Comparison of ENCODE assay signal across 8 cellular contexts in genomic region chr13:36999054-36999927, GRCh38. TPM values are rescaled to one million over a fixed set of nuclear protein-coding genes. Genes with fewer than 3 reads are reported as not detected.
DNase-seq lines count a peak whose midpoint lies in the region; ATAC-seq, FAIRE-seq and TF ChIP-seq lines count a peak whose summit lies in the region.

Gene ALG5, minus strand, starts transcription at chr13:36999340. Its CDS starts 40 bp downstream, at chr13:36999300.

- peak within 1 kb of the TSS; percentile 84 for H3K4me3 ChIP-seq in HUES64 (ENCODE audit: low read length)
- peak within 1 kb of the TSS; percentile 87 for H3K4me3 ChIP-seq in OCI-LY1 (ENCODE audit: low read depth, low read length, poor library complexity, severe bottlenecking)

- peak within 1 kb of the TSS; percentile 90 for H3K4me2 ChIP-seq in OCI-LY1 (ENCODE audit: low read length)

- in situ Hi-C loops in endometrial microvascular endothelial cells (cut with HindIII; ENCODE audit: inconsistent ontology term, low pct_unique_long_range_greater_than_20kb, low sequenced_read_pairs) = no loop called here

- ATAC-seq in GM21423 (IDR thresholded peaks at IDR 0.05; ENCODE audit: unreplicated experiment) = peak; percentile 63

- FAIRE-seq in D721Med (lab: Jason Lieb, UNC) = no peak

- no peak within 1 kb of the TSS for H2AFZ ChIP-seq in OCI-LY1 (ENCODE audit: low read length)

- no peaks in the 10 kb centered on the region for H3K9me2 ChIP-seq in OCI-LY1 (ENCODE audit: low read depth, low read length)

- H3K27ac ChIP-seq in HUES64 (ENCODE audit: low read depth, low read length) (peak within 1 kb of the TSS; percentile 98), OCI-LY1 (ENCODE audit: low read depth, low read length, poor library complexity, severe bottlenecking) (peak within 1 kb of the TSS; percentile 96)

- no peaks in the 10 kb centered on the region for H4K20me1 ChIP-seq in OCI-LY1 (ENCODE audit: insufficient read depth, low read length)

- H3F3A ChIP-seq in OCI-LY1 (ENCODE audit: insufficient read depth, low read length) = 0 out of 2 replicates have a peak, but pooled peaks cover 3% of the 10 kb centered on the region

- WGBS in HUES64 = under 1% methylated on average over 53 of the region's 54 CpGs

- DNase-seq in D721Med (ENCODE audit: insufficient read length, low spot score) = peak; percentile 47
- peak; percentile 92 for DNase-seq in activated CD8-positive, alpha-beta memory T cell treated with anti-CD3 and anti-CD28 coated beads, Interleukin-2, amount 50 U/mL, for 4 hours
- DNase-seq in midbrain (lab: John Stamatoyannopoulos, UW) = peak; percentile 92
- peak; percentile 84 to 87 for DNase-seq in stimulated activated CD8-positive, alpha-beta memory T cell treated with anti-CD3 and anti-CD28 coated beads, Interleukin-2, amount 100 ng/mL, for 1 hour (ENCODE audit: low read depth in 2 of 2)

- H3K9ac ChIP-seq in HUES64 (ENCODE audit: low read depth, low read length) (peak within 1 kb of the TSS; percentile 94), OCI-LY1 (ENCODE audit: low read length) (peak within 1 kb of the TSS; percentile 90)

- H3K9me3 ChIP-seq in HUES64 (ENCODE audit: insufficient read depth, low read depth, low read length) = no peaks in the 10 kb centered on the region
- no peaks in the 10 kb centered on the region for H3K9me3 ChIP-seq in OCI-LY1 (ENCODE audit: low read length)

- H3K4me1 ChIP-seq in HUES64 (ENCODE audit: insufficient read depth, low read length) (peaks cover 5% of the 10 kb centered on the region), OCI-LY1 (ENCODE audit: insufficient read depth, low read length, severe bottlenecking) (peaks cover 28% of the 10 kb centered on the region)

- H3K36me3 ChIP-seq in HUES64 (ENCODE audit: insufficient read depth, low read length) (peaks cover 36% of the 10 kb centered on the region), OCI-LY1 (ENCODE audit: insufficient read depth, low read length) (peaks cover 30% of the 10 kb centered on the region)

- TF ChIP-seq CTCF in D721Med (IDR thresholded peaks at IDR 0.05; ENCODE audit: insufficient read depth, missing control alignments) = peak; percentile 84
- TF ChIP-seq CTCF in OCI-LY1 (IDR thresholded peaks at IDR 0.05; ENCODE audit: low read length) = peak; percentile 75

- H3K27me3 ChIP-seq in HUES64 (ENCODE audit: insufficient read depth, low read length) (no peaks in the 10 kb centered on the region), OCI-LY1 (ENCODE audit: insufficient read depth, low read length) (no peaks in the 10 kb centered on the region)

- H3K79me2 ChIP-seq in OCI-LY1 (ENCODE audit: insufficient read depth, low read length) = peaks cover 33% of the 10 kb centered on the region

RNA-seq across cellular contexts. Expression of gene ALG5, which starts in this region (rescaled TPM):
- polyA plus RNA-seq in HUES64 (2013, experiment 1 of 2) = 36.6 TPM
- 34.6 TPM for polyA plus RNA-seq in HUES64 (2013, experiment 2 of 2)
- 33.9 TPM for total RNA-seq in endometrial microvascular endothelial cells (ENCODE audit: inconsistent ontology term)

Comparison
In these comparisons a context has a peak if more than half of its experiments do, and no peak if none do; other contexts are left out.
1. Peak in every context shown above with its lines: DNase-seq, ATAC-seq, H3K4me3 ChIP-seq and H3K27ac ChIP-seq.